ENCODE assay signal across 8 cellular contexts in the genomic region with DNA sequence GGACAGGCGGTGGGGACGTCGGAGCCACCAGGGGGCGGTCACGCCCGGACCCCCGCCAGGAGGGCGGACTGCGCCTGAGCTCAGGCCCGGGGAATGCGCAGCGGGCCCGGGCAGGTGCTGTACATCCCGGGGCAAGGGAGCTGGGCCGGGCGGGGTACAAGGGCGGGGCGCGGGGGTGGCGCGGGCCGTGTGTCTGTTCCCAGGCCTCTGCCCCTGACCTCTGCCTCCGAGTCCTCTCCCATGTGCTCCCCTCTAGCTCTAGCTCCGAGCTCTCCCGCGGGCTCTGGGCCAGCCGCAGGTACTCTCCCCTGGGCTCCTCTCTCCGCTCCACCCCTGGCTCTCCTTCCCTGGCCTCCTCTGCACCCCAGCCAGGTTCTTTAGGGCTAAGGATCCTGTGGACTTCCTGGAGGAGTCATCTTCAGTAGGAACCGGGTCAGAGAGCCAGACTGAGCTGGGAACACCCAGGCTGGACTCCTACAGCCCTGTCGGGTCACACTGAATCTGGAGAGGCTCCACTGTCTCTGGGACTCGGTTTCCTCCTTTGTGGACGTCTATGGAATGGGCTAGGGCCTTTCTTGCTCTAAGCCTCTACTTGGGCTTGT. TPM values are rescaled to one million over a fixed set of nuclear protein-coding genes. Genes with fewer than 3 reads are reported as not detected.
DNase-seq lines count a peak whose midpoint lies in the region; ATAC-seq and TF ChIP-seq lines count a peak whose summit lies in the region.

No MANE protein-coding gene starts in this region.

- H3K9me3 ChIP-seq in DOHH2 (ENCODE audit: control insufficient read depth, insufficient read depth, low read length) (no peaks in the 10 kb centered on the region), trophoblast cell (ENCODE audit: insufficient read depth, low read depth, low read length) (no peaks in the 10 kb centered on the region), SJCRH30 (replicated peaks) (no peaks in the 10 kb centered on the region)

- peak overlapping the region; percentile 83 for H2BK12ac ChIP-seq in trophoblast cell (ENCODE audit: low read length)

- peak overlapping the region; percentile 21 for H3K14ac ChIP-seq in trophoblast cell (ENCODE audit: low read length)

- H4K12ac ChIP-seq in trophoblast cell (ENCODE audit: low read depth, low read length), result no peak overlapping the region

- H3K79me2 ChIP-seq in DOHH2 (ENCODE audit: control insufficient read depth, low read length) (peaks cover 11% of the 10 kb centered on the region), trophoblast cell (ENCODE audit: control insufficient read depth, insufficient read depth, low read length, poor library complexity) (peaks cover 20% of the 10 kb centered on the region)

- H3K9ac ChIP-seq in trophoblast cell (ENCODE audit: low read length), result no peak overlapping the region

- no peak for ATAC-seq in GM18517 (IDR thresholded peaks at IDR 0.05; ENCODE audit: unreplicated experiment)
- no peak for ATAC-seq in GM18907 (IDR thresholded peaks at IDR 0.05; ENCODE audit: unreplicated experiment)
- no peak for ATAC-seq in HG03159 (IDR thresholded peaks at IDR 0.05; ENCODE audit: unreplicated experiment)

- DNase-seq in NCI-H69 (lab: John Stamatoyannopoulos, UW) (peak; percentile 64), erythroblast (lab: John Stamatoyannopoulos, UW) (peak; percentile 54 to 66), trophoblast cell (peak; percentile 77 to 81), SJCRH30 (no peak)

- no peaks in the 10 kb centered on the region for H3K9me2 ChIP-seq in DOHH2 (replicated peaks; ENCODE audit: control insufficient read depth, low read length)

- peak overlapping the region; percentile 82 for H3K4ac ChIP-seq in trophoblast cell (ENCODE audit: low read depth, low read length)

- H3K4me1 ChIP-seq in DOHH2 (ENCODE audit: control insufficient read depth, low read length), result peaks cover 48% of the 10 kb centered on the region
- H3K4me1 ChIP-seq in trophoblast cell (ENCODE audit: control insufficient read depth in 1 of 2, insufficient read depth in 2 of 2, low read length in 2 of 2), result peaks cover 14 to 29% of the 10 kb centered on the region in 2 experiments
- H3K4me1 ChIP-seq in SJCRH30, result 0 out of 2 replicates have a peak, but pooled peaks cover 2% of the 10 kb centered on the region

- peak overlapping the region; percentile 1 for H2AFZ ChIP-seq in trophoblast cell (ENCODE audit: insufficient read depth, low read length, poor library complexity)

- H4K20me1 ChIP-seq in DOHH2 (ENCODE audit: control insufficient read depth, insufficient read depth, low read depth, low read length), result no peaks in the 10 kb centered on the region

- H3K4me3 ChIP-seq in DOHH2 (ENCODE audit: low read length), result no peak overlapping the region
- no peak overlapping the region for H3K4me3 ChIP-seq in trophoblast cell (ENCODE audit: low read depth, low read length)
- H3K4me3 ChIP-seq in SJCRH30, result no peak overlapping the region

- no CpG with 5 or more reads among the region's 32 CpGs for WGBS in trophoblast cell (ENCODE audit: extremely low coverage, insufficient coverage, insufficient read length)

- no peak overlapping the region for H3K27ac ChIP-seq in DOHH2 (ENCODE audit: low read depth, low read length)
- peak overlapping the region; percentile 41 for H3K27ac ChIP-seq in trophoblast cell (ENCODE audit: low read depth, low read length)
- no peak overlapping the region for H3K27ac ChIP-seq in SJCRH30

- H3K4me2 ChIP-seq in DOHH2 (ENCODE audit: low read length) (peak overlapping the region; percentile 91), trophoblast cell (ENCODE audit: low read length) (peak overlapping the region; percentile 75)

- peak overlapping the region; percentile 57 for H4K8ac ChIP-seq in trophoblast cell (ENCODE audit: low read depth, low read length)

- no peak for TF ChIP-seq CTCF in DOHH2 (IDR thresholded peaks at IDR 0.05; ENCODE audit: low read depth, low read length, poor library complexity, severe bottlenecking)

- no peak overlapping the region for H3K23ac ChIP-seq in trophoblast cell (ENCODE audit: low read length)

- H3F3A ChIP-seq in DOHH2 (ENCODE audit: control insufficient read depth, insufficient read depth), result peaks cover 12% of the 10 kb centered on the region; the same call in 1 of the 2 replicates

- peak overlapping the region; percentile 72 for H4K91ac ChIP-seq in trophoblast cell (ENCODE audit: low read depth, low read length)

- peak overlapping the region; percentile 21 for H2BK5ac ChIP-seq in trophoblast cell (ENCODE audit: low read depth, low read length, poor library complexity)

- no peak overlapping the region for H2AK5ac ChIP-seq in trophoblast cell (ENCODE audit: low read length)

- peak overlapping the region; percentile 89 for H3K18ac ChIP-seq in trophoblast cell (ENCODE audit: low read length)

- no peaks in the 10 kb centered on the region for H3K36me3 ChIP-seq in DOHH2 (ENCODE audit: control insufficient read depth, low read length)
- peaks cover 9 to 11% of the 10 kb centered on the region in 2 experiments for H3K36me3 ChIP-seq in trophoblast cell (ENCODE audit: control insufficient read depth in 1 of 2, insufficient read depth in 2 of 2, low read length in 2 of 2)
- no peaks in the 10 kb centered on the region for H3K36me3 ChIP-seq in SJCRH30

- peaks cover 32% of the 10 kb centered on the region for H3K79me1 ChIP-seq in trophoblast cell (ENCODE audit: low read length)

- peak overlapping the region; percentile 60 for H2BK120ac ChIP-seq in trophoblast cell (ENCODE audit: insufficient read depth, low read length, poor library complexity)

- no peak for TF ChIP-seq POLR2A in erythroblast (IDR thresholded peaks at IDR 0.05; ENCODE audit: low read length)

- H3K27me3 ChIP-seq in DOHH2 (ENCODE audit: control insufficient read depth, low read length) (peaks cover 12% of the 10 kb centered on the region), trophoblast cell (ENCODE audit: insufficient read depth, low read length) (no peaks in the 10 kb centered on the region), SJCRH30 (no peaks in the 10 kb centered on the region)

RNA-seq across cellular contexts. Expression of a gene that starts 2.3 kb away (rescaled TPM):
- polyA plus RNA-seq in trophoblast cell (2013), result 190 TPM in 2 replicates
- 2.4 and 3.2 TPM in 2 replicates for total RNA-seq in SJCRH30 (2014; rRNA removed; shearing (Covaris generic))

RNA-seq across cellular contexts. Expression of a gene that starts 3.9 kb away (rescaled TPM):
- polyA plus RNA-seq in trophoblast cell (2013), result 10.8 and 11.1 TPM in 2 replicates
- total RNA-seq in SJCRH30 (2014; rRNA removed; shearing (Covaris generic)), result 20.9 and 21.8 TPM in 2 replicates

RNA-seq across cellular contexts. Expression of a gene that starts 21.1 kb away (rescaled TPM):
- 56.9 and 58.5 TPM in 2 replicates for polyA plus RNA-seq in trophoblast cell (2013)
- 29.7 and 32.3 TPM in 2 replicates for total RNA-seq in SJCRH30 (2014; rRNA removed; shearing (Covaris generic))

RNA-seq across cellular contexts. Expression of a gene that starts 32.2 kb away (rescaled TPM):
- polyA plus RNA-seq in trophoblast cell (2013), result 28.2 and 30.2 TPM in 2 replicates
- total RNA-seq in SJCRH30 (2014; rRNA removed; shearing (Covaris generic)), result 24.2 and 27.7 TPM in 2 replicates

Comparison
In these comparisons a context has a peak if more than half of its experiments do, and no peak if none do; other contexts are left out.
1. DNase-seq: peak in NCI-H69 (single experiment), erythroblast (2 of 2) and trophoblast cell (2 of 2); none in SJCRH30 (0 of 2).